14 cellular contexts compared by ENCODE assay signal in the genomic region with DNA sequence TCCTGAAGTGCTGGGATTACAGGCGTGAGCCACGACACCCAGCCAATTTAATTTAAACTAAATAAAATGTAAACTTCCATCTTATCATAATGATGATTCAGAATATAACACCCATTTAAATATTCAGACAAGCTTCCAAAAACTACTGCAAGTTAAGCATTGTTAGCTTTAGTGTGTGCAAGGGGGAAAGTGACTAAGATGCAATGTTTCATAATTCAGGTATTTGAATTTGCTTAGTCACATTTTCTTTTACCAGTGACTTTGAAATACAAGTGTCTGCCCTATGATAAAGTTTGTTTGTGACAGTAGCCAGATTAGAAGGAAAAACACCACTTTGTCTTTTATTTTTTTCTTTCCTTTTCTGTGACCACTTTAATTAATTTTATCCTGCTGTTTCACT. TPM values are rescaled to one million over a fixed set of nuclear protein-coding genes. Genes with fewer than 3 reads are reported as not detected.
DNase-seq lines count a peak whose midpoint lies in the region; ATAC-seq and TF ChIP-seq lines count a peak whose summit lies in the region.
"Had no signal": no experiment of that assay in that cellular context is flagged by ENCODE, and none has a peak within 500 bp of the region (broad histone marks: within the 10 kb centered on the region; RNA-seq: fewer than 3 reads in every experiment).

No MANE protein-coding gene starts in this region.

- no peaks in the 10 kb centered on the region for H3K79me2 ChIP-seq in OCI-LY7 (ENCODE audit: insufficient read depth, low read depth, low read length)
- H3K79me2 ChIP-seq in osteoblast (ENCODE audit: insufficient read depth, low read length), result no peaks in the 10 kb centered on the region

- no peaks in the 10 kb centered on the region for H3K36me3 Mint-ChIP-seq in immature natural killer cell

- H3K9me3 ChIP-seq in OCI-LY7 (ENCODE audit: low read length) (no peaks in the 10 kb centered on the region), osteoblast (ENCODE audit: low read depth, low read length) (no peaks in the 10 kb centered on the region)
- H3K9me3 ChIP-seq: thyroid gland had no signal

- H4K20me1 ChIP-seq in OCI-LY7 (ENCODE audit: insufficient read depth, low read length), result no peaks in the 10 kb centered on the region
- no peaks in the 10 kb centered on the region for H4K20me1 ChIP-seq in osteoblast (ENCODE audit: insufficient read depth, low read length)

- peaks cover 4 to 11% (median 8%) of the 10 kb centered on the region in 3 donors for H3K27me3 Mint-ChIP-seq in immature natural killer cell (ENCODE audit: low read depth in 3 of 3)
- H3K27me3 Mint-ChIP-seq: activated naive CD8-positive, alpha-beta T cell treated with anti-CD3 and anti-CD28 coated beads, Interleukin-2, amount 50 U/mL, for 24 hours had no signal

- no peak overlapping the region for H3K4me3 Mint-ChIP-seq in immature natural killer cell
- H3K4me3 Mint-ChIP-seq: activated naive CD8-positive, alpha-beta T cell treated with anti-CD3 and anti-CD28 coated beads, Interleukin-2, amount 50 U/mL, for 24 hours had no signal

- H3K4me2 ChIP-seq in OCI-LY7 (ENCODE audit: low read length), result no peak overlapping the region
- H3K4me2 ChIP-seq in osteoblast (ENCODE audit: insufficient read depth, low read length), result peak overlapping the region; percentile 8

- no TSS peak for BruUV-seq in OCI-LY7 (replicated peaks; lab: Mats Ljungman, UMichigan)

- H2AFZ ChIP-seq in OCI-LY7 (ENCODE audit: low read length) (peak overlapping the region; percentile 55; the same call in 1 of the 2 replicates), osteoblast (ENCODE audit: low read length) (no peak overlapping the region)

- H3K36me3 ChIP-seq in OCI-LY7 (ENCODE audit: insufficient read depth, low read length) (no peaks in the 10 kb centered on the region), osteoblast (ENCODE audit: insufficient read depth, low read length) (no peaks in the 10 kb centered on the region)
- H3K36me3 ChIP-seq: thyroid gland had no signal

- peaks cover 27 to 41% of the 10 kb centered on the region in 2 donors for H3K4me1 Mint-ChIP-seq in immature natural killer cell

- H3K4me1 ChIP-seq in OCI-LY7 (ENCODE audit: insufficient read depth, low read length, poor library complexity, severe bottlenecking), result peaks cover 17% of the 10 kb centered on the region
- H3K4me1 ChIP-seq in osteoblast (ENCODE audit: insufficient read depth, low read length), result peaks cover 12% of the 10 kb centered on the region
- H3K4me1 ChIP-seq: thyroid gland had no signal

- no peak overlapping the region for H3K27ac ChIP-seq in OCI-LY7 (ENCODE audit: low read depth, low read length, poor library complexity, severe bottlenecking)
- peak overlapping the region; percentile 90 for H3K27ac ChIP-seq in osteoblast (ENCODE audit: low read depth, low read length)
- H3K27ac ChIP-seq: thyroid gland had no signal

- peak; percentile 93 for DNase-seq in ELR (ENCODE audit: low read depth)
- DNase-seq in OCI-LY7 (ENCODE audit: low spot score), result no peak
- DNase-seq in dermis blood vessel endothelial cell, result peak; percentile 68
- peak; percentile 90 for DNase-seq in osteoblast (ENCODE audit: insufficient read length, low spot score, missing footprints)
- DNase-seq in immature natural killer cell, result no peak
- DNase-seq: activated CD8-positive, alpha-beta memory T cell treated with anti-CD3 and anti-CD28 coated beads, Interleukin-2, amount 50 U/mL, for 4 hours; activated naive CD8-positive, alpha-beta T cell treated with anti-CD3 and anti-CD28 coated beads, Interleukin-2, amount 50 U/mL, for 24 hours; DMS 273 treated with DMSO at 0.1 percent for 48 hours; NCI-H1417 treated with DMSO at 0.1 percent for 48 hours; NCI-H69; SIG-M5; thyroid gland had no signal

- H3K9me2 ChIP-seq in OCI-LY7 (ENCODE audit: insufficient read depth, low read length), result no peaks in the 10 kb centered on the region

- intact Hi-C loops in OCI-LY7 (cut with micrococcal nuclease; ENCODE audit: unreplicated experiment), result no loop called here

- CTCF ChIA-PET in OCI-LY7 (lab: Charles Lee; ENCODE audit: unreplicated experiment), result interaction anchor here (0.9 kb wide), 1 partner anchor 30 kb away, joined by 3 read pairs; no protein-coding TSS in a partner anchor

- POLR2A ChIA-PET in OCI-LY7 (lab: Charles Lee), result interaction anchor here (0.7 to 1.2 kb wide), 3 partner anchors 17 to 171 kb away, joined by 3 read pairs; no protein-coding TSS in a partner anchor

- ATAC-seq in GM21825 (IDR thresholded peaks at IDR 0.05; ENCODE audit: unreplicated experiment) (no peak), GM18873 (IDR thresholded peaks at IDR 0.05; ENCODE audit: low FRiP score, unreplicated experiment) (no peak)
- ATAC-seq: activated naive CD8-positive, alpha-beta T cell treated with anti-CD3 and anti-CD28 coated beads, Interleukin-2, amount 50 U/mL, for 24 hours had no signal

- TF ChIP-seq CTCF in OCI-LY7 (conservative IDR thresholded peaks at IDR 0.05; ENCODE audit: low read length) (no peak), osteoblast (IDR thresholded peaks at IDR 0.05; ENCODE audit: extremely low read depth, low read depth, low read length) (no peak)

- H3K4me3 ChIP-seq in OCI-LY7 (ENCODE audit: low read depth, low read length, poor library complexity, severe bottlenecking) (no peak overlapping the region), osteoblast (ENCODE audit: insufficient read depth, low read length) (no peak overlapping the region)
- H3K4me3 ChIP-seq: thyroid gland had no signal

- no peaks in the 10 kb centered on the region for H3K9me3 Mint-ChIP-seq in immature natural killer cell
- H3K9me3 Mint-ChIP-seq: activated naive CD8-positive, alpha-beta T cell treated with anti-CD3 and anti-CD28 coated beads, Interleukin-2, amount 50 U/mL, for 24 hours had no signal

- peak overlapping the region in 2 of 6 donors; percentile 3 to 65 for H3K27ac Mint-ChIP-seq in immature natural killer cell
- H3K27ac Mint-ChIP-seq: activated naive CD8-positive, alpha-beta T cell treated with anti-CD3 and anti-CD28 coated beads, Interleukin-2, amount 50 U/mL, for 24 hours had no signal

- H3K27me3 ChIP-seq in osteoblast (ENCODE audit: insufficient read depth, low read length), result no peaks in the 10 kb centered on the region
- H3K27me3 ChIP-seq: thyroid gland had no signal

RNA-seq across cellular contexts. Expression of a gene that starts 2.2 kb away (rescaled TPM):
- total RNA-seq in OCI-LY7 (2014; rRNA removed; shearing (Covaris generic)), result not detected in 2 replicates
- total RNA-seq in OCI-LY7 (2022), result 0.53 TPM in 1 of 2 replicates, not detected in the other
- total RNA-seq in dermis blood vessel endothelial cell, result 8.3 and 13.1 TPM in 2 replicates
- total RNA-seq in osteoblast, result 2.2 and 3.2 TPM in 2 replicates
- polyA plus RNA-seq in immature natural killer cell, result under 1 TPM in 1 of 3 donors, not detected in 2; 0.13 TPM

Comparison
In these comparisons a context has a peak if more than half of its experiments do, and no peak if none do; other contexts are left out.
1. DNase-seq: peak in ELR (single experiment), dermis blood vessel endothelial cell (single experiment) and osteoblast (single experiment); none in OCI-LY7 (single experiment) and immature natural killer cell (0 of 3).